Comparison of ENCODE assay signal across 11 cellular contexts in genomic region chr5:1107167-1108007, GRCh38. TPM values are rescaled to one million over a fixed set of nuclear protein-coding genes. Genes with fewer than 3 reads are reported as not detected.
DNase-seq lines count a peak whose midpoint lies in the region; ATAC-seq and TF ChIP-seq lines count a peak whose summit lies in the region.
"Had no signal": no experiment of that assay in that cellular context is flagged by ENCODE, and none has a peak within 500 bp of the region (broad histone marks: within the 10 kb centered on the region; RNA-seq: fewer than 3 reads in every experiment).

No MANE protein-coding gene starts in this region.

- intact Hi-C loops in left ventricle myocardium superior (cut with micrococcal nuclease) = no loop called here

- POLR2A ChIA-PET in WTC11 (lab: Charles Lee) = no interaction called here

- TF ChIP-seq CTCF in right atrium auricular region (IDR thresholded peaks at IDR 0.05) (no peak), WTC11 (IDR thresholded peaks at IDR 0.05) (no peak), tibial nerve (IDR thresholded peaks at IDR 0.05) (no peak)

- H3K4me1 ChIP-seq in right atrium auricular region (peaks cover 0 to 83% of the 10 kb centered on the region in 2 donors), tibial nerve (peaks cover 0 to 73% (median 33%) of the 10 kb centered on the region in 4 donors)

- H3K4me3 Mint-ChIP-seq in WTC11 (peak overlapping the region; percentile 2; the same call in 1 of the 2 replicates), immature natural killer cell (peak overlapping the region in 4 of 5 donors; percentile 51 to 80 (median 68))

- TF ChIP-seq EP300 in tibial nerve (IDR thresholded peaks at IDR 0.05) = no peak

- DNase-seq in right atrium auricular region (ENCODE audit: low spot score) = no peak
- no peak for DNase-seq in left ventricle myocardium superior
- DNase-seq in WTC11 (ENCODE audit: low spot score) = no peak
- peak in 1 of 3 donors; percentile 23 for DNase-seq in immature natural killer cell
- DNase-seq in tibial nerve (ENCODE audit: low spot score in 2 of 2) = no peak
- DNase-seq in SK-N-DZ (ENCODE audit: low spot score) = no peak
- no peak for DNase-seq in activated effector memory CD4-positive, alpha-beta T cell treated with anti-CD3 and anti-CD28 coated beads, Interleukin-2, amount 50 U/mL, for 16 hours
- DNase-seq: effector CD4-positive, alpha-beta T cell; left lung had no signal

- CTCF ChIA-PET in WTC11 (lab: Charles Lee) = interaction anchor here (3.3 kb wide), 1 partner anchor 33 kb away, joined by 10 read pairs; no protein-coding TSS in a partner anchor

- no peaks in the 10 kb centered on the region for H3K36me3 Mint-ChIP-seq in WTC11
- H3K36me3 Mint-ChIP-seq in immature natural killer cell = no peaks in the 10 kb centered on the region

- H3K36me3 ChIP-seq in right atrium auricular region (no peaks in the 10 kb centered on the region), tibial nerve (no peaks in the 10 kb centered on the region)
- H3K36me3 ChIP-seq: left lung, thoracic aorta had no signal

- no peaks in the 10 kb centered on the region for H3K27me3 Mint-ChIP-seq in WTC11 (ENCODE audit: low read depth)
- peaks cover 12 to 28% (median 19%) of the 10 kb centered on the region in 3 donors for H3K27me3 Mint-ChIP-seq in immature natural killer cell (ENCODE audit: low read depth in 3 of 3)

- H3K9me3 ChIP-seq in right atrium auricular region (no peaks in the 10 kb centered on the region), tibial nerve (no peaks in the 10 kb centered on the region)
- H3K9me3 ChIP-seq: left lung, thoracic aorta had no signal

- H3K27ac ChIP-seq in right atrium auricular region (peak overlapping the region; percentile 94 to 95), tibial nerve (peak overlapping the region in 3 of 4 donors; percentile 16 to 71 (median 37))
- H3K27ac ChIP-seq: thoracic aorta had no signal

- peaks cover 46% of the 10 kb centered on the region for H3K4me1 Mint-ChIP-seq in WTC11
- H3K4me1 Mint-ChIP-seq in immature natural killer cell = peaks cover 28 to 79% of the 10 kb centered on the region in 2 donors

- no peaks in the 10 kb centered on the region for H3K27me3 ChIP-seq in right atrium auricular region
- no peaks in the 10 kb centered on the region for H3K27me3 ChIP-seq in tibial nerve

- TF ChIP-seq POLR2A in tibial nerve (IDR thresholded peaks at IDR 0.05) = no peak

- no peak overlapping the region for H3K4me3 ChIP-seq in right atrium auricular region
- no peak overlapping the region for H3K4me3 ChIP-seq in tibial nerve

- H3K9me3 Mint-ChIP-seq in WTC11 (no peaks in the 10 kb centered on the region), immature natural killer cell (no peaks in the 10 kb centered on the region)

- 72 to 82% methylated on average over 24 to 26 of the region's 26 CpGs for WGBS in tibial nerve, 2 donors

- H3K27ac Mint-ChIP-seq in WTC11 (peak overlapping the region; percentile 93), immature natural killer cell (peak overlapping the region in 5 of 6 donors; percentile 81 to 99 (median 91))

- no peak for ATAC-seq in left ventricle myocardium superior
- ATAC-seq in WTC11 = peak; percentile 18
- ATAC-seq in HG03280 (IDR thresholded peaks at IDR 0.05; ENCODE audit: unreplicated experiment) = no peak
- ATAC-seq: left lung had no signal

TF ChIP-seq in WTC11, 78 proteins besides CTCF, POLR2A, EP300 and RAD21:
- TF ChIP-seq ZNF423 (CRISPR knock-in tag; IDR thresholded peaks at IDR 0.05) (peak; percentile 85), JUN (CRISPR knock-in tag; IDR thresholded peaks at IDR 0.05) (no peak), ZNF532 (CRISPR knock-in tag; IDR thresholded peaks at IDR 0.05; ENCODE audit: borderline replicate concordance) (no peak), ATF6 (CRISPR knock-in tag; IDR thresholded peaks at IDR 0.05) (no peak), GABPB1 (CRISPR knock-in tag; IDR thresholded peaks at IDR 0.05) (0 out of 2 replicates have a peak, but pooled peaks have one; percentile 21), ZBTB21 (CRISPR knock-in tag; IDR thresholded peaks at IDR 0.05; ENCODE audit: borderline replicate concordance) (no peak), ZSCAN18 (CRISPR knock-in tag; IDR thresholded peaks at IDR 0.05) (no peak), ZNF416 (CRISPR knock-in tag; IDR thresholded peaks at IDR 0.05) (no peak), NR2C2 (CRISPR knock-in tag; IDR thresholded peaks at IDR 0.05) (no peak), MYBL2 (CRISPR knock-in tag; IDR thresholded peaks at IDR 0.05) (no peak)
TF ChIP-seq in WTC11: peak in this region for 2.

RNA-seq across cellular contexts. Expression of gene SLC12A7, which starts 4.5 kb away (rescaled TPM):
- total RNA-seq in right atrium auricular region (10 to 100 TPM; 28.5 to 42.3 TPM), left ventricle myocardium superior (230 TPM), WTC11 (2021) (28.1 to 29.9 TPM (median 29.9 TPM) in 3 replicates), tibial nerve (10 to 100 TPM; 11.4 to 39.3 (median 18.8) TPM)
- 10 to 100 TPM in 1 of 3 donors, 1 to 10 TPM in 2; 9.5 to 18.2 (median 9.7) TPM for polyA plus RNA-seq in immature natural killer cell
- polyA plus RNA-seq in SK-N-DZ (2014; cell fraction: cytosol; rRNA removed) = 0.28 and 0.56 TPM in 2 replicates
- 0.99 and 6.8 TPM in 2 replicates for polyA plus RNA-seq in SK-N-DZ (2014; cell fraction: nucleus; rRNA removed)
